In genomic region chr13:51588406-51588949, GRCh38 we compare ENCODE assay signal across 1 cellular context.
TF ChIP-seq lines count a peak whose summit lies in the region.

No MANE protein-coding gene starts in this region.

TF ChIP-seq in H1, 55 proteins besides CTCF, POLR2A, EP300 and RAD21:
- TF ChIP-seq CHD1 (IDR thresholded peaks at IDR 0.05; ENCODE audit: low read depth, low read length), result no peak
- no peak for TF ChIP-seq TAF7 (optimal IDR thresholded peaks at IDR 0.05; ENCODE audit: borderline replicate concordance, low read depth, low read length)
- TF ChIP-seq CBX8 (IDR thresholded peaks at IDR 0.05; ENCODE audit: borderline replicate concordance, low read depth, low read length), result no peak
- no peak for TF ChIP-seq BRCA1 (IDR thresholded peaks at IDR 0.05; ENCODE audit: low read depth, low read length)
- no peak for TF ChIP-seq ATF3 (IDR thresholded peaks at IDR 0.05; ENCODE audit: insufficient read depth, low read depth, low read length)
- TF ChIP-seq POU5F1 (IDR thresholded peaks at IDR 0.05; ENCODE audit: low read depth, low read length), result no peak
- TF ChIP-seq RXRA (IDR thresholded peaks at IDR 0.05; ENCODE audit: insufficient read depth, low read depth, low read length), result no peak
- no peak for TF ChIP-seq ASH2L (IDR thresholded peaks at IDR 0.05; ENCODE audit: low read length)
- TF ChIP-seq TBP (IDR thresholded peaks at IDR 0.05; ENCODE audit: low read depth, low read length), result no peak
- TF ChIP-seq MAFK (IDR thresholded peaks at IDR 0.05; ENCODE audit: low read depth, low read length), result no peak
- TF ChIP-seq CTBP2 (IDR thresholded peaks at IDR 0.05; ENCODE audit: borderline replicate concordance, insufficient read depth, insufficient read length, low read length), result no peak
- TF ChIP-seq GTF2F1 (IDR thresholded peaks at IDR 0.05; ENCODE audit: borderline replicate concordance, low read depth, low read length), result no peak
- TF ChIP-seq HDAC6 (IDR thresholded peaks at IDR 0.05; ENCODE audit: low read depth, low read length), result no peak
- TF ChIP-seq, protein P1, sequence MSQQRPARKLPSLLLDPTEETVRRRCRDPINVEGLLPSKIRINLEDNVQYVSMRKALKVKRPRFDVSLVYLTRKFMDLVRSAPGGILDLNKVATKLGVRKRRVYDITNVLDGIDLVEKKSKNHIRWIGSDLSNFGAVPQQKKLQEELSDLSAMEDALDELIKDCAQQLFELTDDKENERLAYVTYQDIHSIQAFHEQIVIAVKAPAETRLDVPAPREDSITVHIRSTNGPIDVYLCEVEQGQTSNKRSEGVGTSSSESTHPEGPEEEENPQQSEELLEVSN (IDR thresholded peaks at IDR 0.05), result no peak
- TF ChIP-seq POLR2AphosphoS5 (IDR thresholded peaks at IDR 0.05; ENCODE audit: low read depth, low read length), result no peak
TF ChIP-seq in H1: peak in this region for 0.
